In genomic region chr11:77470971-77471370, GRCh38 we compare ENCODE assay signal across 1 cellular context.
A peak's percentile ranks its signal among the peaks of the same experiment; 100 is the strongest.
TF ChIP-seq lines count a peak whose summit lies in the region.

No MANE protein-coding gene starts in this region.

TF ChIP-seq in H1, 55 proteins besides CTCF, POLR2A, EP300 and RAD21 (continued from another document):
- TF ChIP-seq, protein P1, sequence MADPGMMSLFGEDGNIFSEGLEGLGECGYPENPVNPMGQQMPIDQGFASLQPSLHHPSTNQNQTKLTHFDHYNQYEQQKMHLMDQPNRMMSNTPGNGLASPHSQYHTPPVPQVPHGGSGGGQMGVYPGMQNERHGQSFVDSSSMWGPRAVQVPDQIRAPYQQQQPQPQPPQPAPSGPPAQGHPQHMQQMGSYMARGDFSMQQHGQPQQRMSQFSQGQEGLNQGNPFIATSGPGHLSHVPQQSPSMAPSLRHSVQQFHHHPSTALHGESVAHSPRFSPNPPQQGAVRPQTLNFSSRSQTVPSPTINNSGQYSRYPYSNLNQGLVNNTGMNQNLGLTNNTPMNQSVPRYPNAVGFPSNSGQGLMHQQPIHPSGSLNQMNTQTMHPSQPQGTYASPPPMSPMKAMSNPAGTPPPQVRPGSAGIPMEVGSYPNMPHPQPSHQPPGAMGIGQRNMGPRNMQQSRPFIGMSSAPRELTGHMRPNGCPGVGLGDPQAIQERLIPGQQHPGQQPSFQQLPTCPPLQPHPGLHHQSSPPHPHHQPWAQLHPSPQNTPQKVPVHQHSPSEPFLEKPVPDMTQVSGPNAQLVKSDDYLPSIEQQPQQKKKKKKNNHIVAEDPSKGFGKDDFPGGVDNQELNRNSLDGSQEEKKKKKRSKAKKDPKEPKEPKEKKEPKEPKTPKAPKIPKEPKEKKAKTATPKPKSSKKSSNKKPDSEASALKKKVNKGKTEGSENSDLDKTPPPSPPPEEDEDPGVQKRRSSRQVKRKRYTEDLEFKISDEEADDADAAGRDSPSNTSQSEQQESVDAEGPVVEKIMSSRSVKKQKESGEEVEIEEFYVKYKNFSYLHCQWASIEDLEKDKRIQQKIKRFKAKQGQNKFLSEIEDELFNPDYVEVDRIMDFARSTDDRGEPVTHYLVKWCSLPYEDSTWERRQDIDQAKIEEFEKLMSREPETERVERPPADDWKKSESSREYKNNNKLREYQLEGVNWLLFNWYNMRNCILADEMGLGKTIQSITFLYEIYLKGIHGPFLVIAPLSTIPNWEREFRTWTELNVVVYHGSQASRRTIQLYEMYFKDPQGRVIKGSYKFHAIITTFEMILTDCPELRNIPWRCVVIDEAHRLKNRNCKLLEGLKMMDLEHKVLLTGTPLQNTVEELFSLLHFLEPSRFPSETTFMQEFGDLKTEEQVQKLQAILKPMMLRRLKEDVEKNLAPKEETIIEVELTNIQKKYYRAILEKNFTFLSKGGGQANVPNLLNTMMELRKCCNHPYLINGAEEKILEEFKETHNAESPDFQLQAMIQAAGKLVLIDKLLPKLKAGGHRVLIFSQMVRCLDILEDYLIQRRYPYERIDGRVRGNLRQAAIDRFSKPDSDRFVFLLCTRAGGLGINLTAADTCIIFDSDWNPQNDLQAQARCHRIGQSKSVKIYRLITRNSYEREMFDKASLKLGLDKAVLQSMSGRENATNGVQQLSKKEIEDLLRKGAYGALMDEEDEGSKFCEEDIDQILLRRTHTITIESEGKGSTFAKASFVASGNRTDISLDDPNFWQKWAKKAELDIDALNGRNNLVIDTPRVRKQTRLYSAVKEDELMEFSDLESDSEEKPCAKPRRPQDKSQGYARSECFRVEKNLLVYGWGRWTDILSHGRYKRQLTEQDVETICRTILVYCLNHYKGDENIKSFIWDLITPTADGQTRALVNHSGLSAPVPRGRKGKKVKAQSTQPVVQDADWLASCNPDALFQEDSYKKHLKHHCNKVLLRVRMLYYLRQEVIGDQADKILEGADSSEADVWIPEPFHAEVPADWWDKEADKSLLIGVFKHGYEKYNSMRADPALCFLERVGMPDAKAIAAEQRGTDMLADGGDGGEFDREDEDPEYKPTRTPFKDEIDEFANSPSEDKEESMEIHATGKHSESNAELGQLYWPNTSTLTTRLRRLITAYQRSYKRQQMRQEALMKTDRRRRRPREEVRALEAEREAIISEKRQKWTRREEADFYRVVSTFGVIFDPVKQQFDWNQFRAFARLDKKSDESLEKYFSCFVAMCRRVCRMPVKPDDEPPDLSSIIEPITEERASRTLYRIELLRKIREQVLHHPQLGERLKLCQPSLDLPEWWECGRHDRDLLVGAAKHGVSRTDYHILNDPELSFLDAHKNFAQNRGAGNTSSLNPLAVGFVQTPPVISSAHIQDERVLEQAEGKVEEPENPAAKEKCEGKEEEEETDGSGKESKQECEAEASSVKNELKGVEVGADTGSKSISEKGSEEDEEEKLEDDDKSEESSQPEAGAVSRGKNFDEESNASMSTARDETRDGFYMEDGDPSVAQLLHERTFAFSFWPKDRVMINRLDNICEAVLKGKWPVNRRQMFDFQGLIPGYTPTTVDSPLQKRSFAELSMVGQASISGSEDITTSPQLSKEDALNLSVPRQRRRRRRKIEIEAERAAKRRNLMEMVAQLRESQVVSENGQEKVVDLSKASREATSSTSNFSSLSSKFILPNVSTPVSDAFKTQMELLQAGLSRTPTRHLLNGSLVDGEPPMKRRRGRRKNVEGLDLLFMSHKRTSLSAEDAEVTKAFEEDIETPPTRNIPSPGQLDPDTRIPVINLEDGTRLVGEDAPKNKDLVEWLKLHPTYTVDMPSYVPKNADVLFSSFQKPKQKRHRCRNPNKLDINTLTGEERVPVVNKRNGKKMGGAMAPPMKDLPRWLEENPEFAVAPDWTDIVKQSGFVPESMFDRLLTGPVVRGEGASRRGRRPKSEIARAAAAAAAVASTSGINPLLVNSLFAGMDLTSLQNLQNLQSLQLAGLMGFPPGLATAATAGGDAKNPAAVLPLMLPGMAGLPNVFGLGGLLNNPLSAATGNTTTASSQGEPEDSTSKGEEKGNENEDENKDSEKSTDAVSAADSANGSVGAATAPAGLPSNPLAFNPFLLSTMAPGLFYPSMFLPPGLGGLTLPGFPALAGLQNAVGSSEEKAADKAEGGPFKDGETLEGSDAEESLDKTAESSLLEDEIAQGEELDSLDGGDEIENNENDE (IDR thresholded peaks at IDR 0.05; ENCODE audit: insufficient replicate concordance, low read length): peak; percentile 49
- TF ChIP-seq KDM1A (IDR thresholded peaks at IDR 0.05; ENCODE audit: borderline replicate concordance, low read length): 0 out of 2 replicates have a peak, but pooled peaks have one; percentile 47
